Comparison of ENCODE assay signal across 23 cellular contexts in genomic region chr17:61580502-61580901, GRCh38. TPM values are rescaled to one million over a fixed set of nuclear protein-coding genes. Genes with fewer than 3 reads are reported as not detected.
DNase-seq lines count a peak whose midpoint lies in the region; ATAC-seq, FAIRE-seq and TF ChIP-seq lines count a peak whose summit lies in the region.
"Had no signal": no experiment of that assay in that cellular context is flagged by ENCODE, and none has a peak within 500 bp of the region (broad histone marks: within the 10 kb centered on the region; RNA-seq: fewer than 3 reads in every experiment).

No MANE protein-coding gene starts in this region.

- H3K27me3 ChIP-seq in SK-N-SH (ENCODE audit: insufficient read depth) (no peaks in the 10 kb centered on the region), KMS-11 (ENCODE audit: insufficient read depth, low read depth) (no peaks in the 10 kb centered on the region), hepatocyte (no peaks in the 10 kb centered on the region)
- H3K27me3 ChIP-seq: BLaER1 had no signal

- H3F3A ChIP-seq in SK-N-SH (replicated peaks; ENCODE audit: insufficient read depth): no peaks in the 10 kb centered on the region

- H3K9me2 ChIP-seq in SK-N-SH: no peaks in the 10 kb centered on the region
- no peaks in the 10 kb centered on the region for H3K9me2 ChIP-seq in hepatocyte (replicated peaks; ENCODE audit: insufficient read depth)

- no peak overlapping the region for H3K4me2 ChIP-seq in SK-N-SH
- H3K4me2 ChIP-seq in KMS-11: no peak overlapping the region
- peak overlapping the region; percentile 60 for H3K4me2 ChIP-seq in hepatocyte
- H3K4me2 ChIP-seq: BLaER1, GM23338 had no signal

- POLR2A ChIA-PET in SK-N-SH (lab: Yijun Ruan, JAX): interaction anchor here (0.7 kb wide), 1 partner anchor 73 kb away, joined by 3 read pairs; no protein-coding TSS in a partner anchor

- H3K79me2 ChIP-seq in SK-N-SH (ENCODE audit: insufficient read depth) (no peaks in the 10 kb centered on the region), KMS-11 (ENCODE audit: insufficient read depth, low read depth) (no peaks in the 10 kb centered on the region), hepatocyte (no peaks in the 10 kb centered on the region)

- no peaks in the 10 kb centered on the region for H3K9me3 ChIP-seq in SK-N-SH
- H3K9me3 ChIP-seq in hepatocyte (ENCODE audit: low read depth): no peaks in the 10 kb centered on the region
- H3K9me3 ChIP-seq: BLaER1 had no signal

- H3K9ac ChIP-seq in SK-N-SH (no peak overlapping the region), KMS-11 (no peak overlapping the region)
- H3K9ac ChIP-seq: BLaER1 had no signal

- no peak overlapping the region for H3K4me3 ChIP-seq in SK-N-SH (ENCODE audit: low read depth in 2 of 2, low read length in 1 of 2)
- H3K4me3 ChIP-seq in KMS-11 (IDR thresholded peaks at IDR 0.05; ENCODE audit: insufficient read depth, low read depth, low read length): no peak overlapping the region
- H3K4me3 ChIP-seq in hepatocyte: no peak overlapping the region
- H3K4me3 ChIP-seq: BLaER1, GM23338 had no signal

- DNase-seq in SK-N-SH (no peak), hepatocyte (ENCODE audit: low spot score) (no peak), urothelium cell line (ENCODE audit: low spot score) (no peak), iPS-NIHi11 (ENCODE audit: low spot score) (no peak), left ventricle myocardium superior (no peak)
- DNase-seq in effector CD8-positive, alpha-beta T cell (lab: John Stamatoyannopoulos, UW): no peak
- DNase-seq: CD4-positive, alpha-beta memory T cell; DMS153; DMS79; GDM1 had no signal

- no peak for TF ChIP-seq RAD21 in SK-N-SH (IDR thresholded peaks at IDR 0.05; ENCODE audit: low read length)

- H3K4me1 ChIP-seq in SK-N-SH (ENCODE audit: control insufficient read depth in 1 of 2, insufficient read depth in 2 of 2, low read depth in 1 of 2, low read length in 1 of 2): peaks cover 13 to 26% of the 10 kb centered on the region in 2 experiments; a peak in 3 of 4 replicates
- no peaks in the 10 kb centered on the region for H3K4me1 ChIP-seq in KMS-11 (ENCODE audit: low read depth, poor library complexity, severe bottlenecking)
- H3K4me1 ChIP-seq in hepatocyte (ENCODE audit: insufficient read depth): peaks cover 19% of the 10 kb centered on the region
- H3K4me1 ChIP-seq: BLaER1 had no signal

- no peak for TF ChIP-seq EP300 in SK-N-SH (IDR thresholded peaks at IDR 0.05; ENCODE audit: borderline replicate concordance in 1 of 2, low read depth in 1 of 2, low read length in 1 of 2)

- ATAC-seq in SK-N-SH treated with all-trans-retinoic acid at 6 μM for 48 hours (no peak), left ventricle myocardium superior (no peak)

- TF ChIP-seq CTCF in SK-N-SH (IDR thresholded peaks at IDR 0.05) (no peak), KMS-11 (conservative IDR thresholded peaks at IDR 0.05; ENCODE audit: low read depth, low read length) (no peak), hepatocyte (IDR thresholded peaks at IDR 0.05; ENCODE audit: poor library complexity) (no peak)

- intact Hi-C loops in left ventricle myocardium superior (cut with micrococcal nuclease): no loop called here

- no peak overlapping the region for H3K27ac ChIP-seq in SK-N-SH (ENCODE audit: low read depth in 2 of 2, low read length in 1 of 2)
- no peak overlapping the region for H3K27ac ChIP-seq in KMS-11
- H3K27ac ChIP-seq in hepatocyte: peak overlapping the region; percentile 44
- H3K27ac ChIP-seq: BLaER1, HL-60 had no signal

- WGBS in SK-N-SH (ENCODE audit: low lambda C conversion rate): 37% methylated on average over 2 of the region's 2 CpGs
- 58% methylated on average over 2 of the region's 2 CpGs for WGBS in hepatocyte (ENCODE audit: low lambda C conversion rate, missing lambda C conversion rate)

- FAIRE-seq in urothelium cell line (lab: Jason Lieb, UNC): peak; percentile 9
- FAIRE-seq: GM12892, GM18507 had no signal

- CTCF ChIA-PET in SK-N-SH (lab: Yijun Ruan, JAX): interaction anchor here (1.0 to 10.9 kb wide), 4 partner anchors 15 to 164 kb away, joined by 3 to 177 read pairs (median 4); no protein-coding TSS in a partner anchor

- peak overlapping the region; percentile 32; the same call in 1 of the 2 replicates for H2AFZ ChIP-seq in SK-N-SH (ENCODE audit: low read depth)
- peak overlapping the region; percentile 29; the same call in 1 of the 2 replicates for H2AFZ ChIP-seq in KMS-11 (ENCODE audit: low read depth)
- peak overlapping the region; percentile 32 for H2AFZ ChIP-seq in hepatocyte

- no peaks in the 10 kb centered on the region for H4K20me1 ChIP-seq in SK-N-SH (ENCODE audit: insufficient read depth)
- no peaks in the 10 kb centered on the region for H4K20me1 ChIP-seq in KMS-11 (ENCODE audit: insufficient read depth)
- no peaks in the 10 kb centered on the region for H4K20me1 ChIP-seq in hepatocyte (ENCODE audit: insufficient read depth, poor library complexity, severe bottlenecking)
- H4K20me1 ChIP-seq: BLaER1 had no signal

- H3K36me3 ChIP-seq in SK-N-SH (replicated peaks in 1 of 2; ENCODE audit: control insufficient read depth in 1 of 2, insufficient read depth in 2 of 2, low read length in 1 of 2) (no peaks in the 10 kb centered on the region), KMS-11 (ENCODE audit: insufficient read depth) (no peaks in the 10 kb centered on the region), hepatocyte (replicated peaks; ENCODE audit: insufficient read depth, low read depth) (no peaks in the 10 kb centered on the region)
- H3K36me3 ChIP-seq: BLaER1 had no signal

TF ChIP-seq in SK-N-SH, 30 proteins besides CTCF, POLR2A, EP300 and RAD21 (continues in another document):
- TF ChIP-seq RXRA (IDR thresholded peaks at IDR 0.05; ENCODE audit: borderline replicate concordance, low read depth): no peak
- no peak for TF ChIP-seq MAX (IDR thresholded peaks at IDR 0.05; ENCODE audit: low read depth)
- TF ChIP-seq SIN3A (IDR thresholded peaks at IDR 0.05; ENCODE audit: borderline replicate concordance, low read depth, low read length): no peak
- no peak for TF ChIP-seq TAF1 (IDR thresholded peaks at IDR 0.05; ENCODE audit: borderline replicate concordance, low read depth, low read length)
- TF ChIP-seq ELF1 (IDR thresholded peaks at IDR 0.05): no peak
- TF ChIP-seq USF1 (IDR thresholded peaks at IDR 0.05; ENCODE audit: borderline replicate concordance, low read depth): no peak
- no peak for TF ChIP-seq TCF12 (IDR thresholded peaks at IDR 0.05)
- TF ChIP-seq CHD2 (IDR thresholded peaks at IDR 0.05; ENCODE audit: low read length, partially characterized antibody): no peak

TF ChIP-seq in SK-N-SH treated with all-trans-retinoic acid at 6 μM for 48 hours, 23 proteins besides CTCF, POLR2A, EP300 and RAD21:
- no peak for TF ChIP-seq SNAI2 (CRISPR knock-in tag; IDR thresholded peaks at IDR 0.05)
- TF ChIP-seq CSRNP3 (CRISPR knock-in tag; IDR thresholded peaks at IDR 0.05): no peak
- TF ChIP-seq ARNTL (CRISPR knock-in tag; IDR thresholded peaks at IDR 0.05; ENCODE audit: borderline replicate concordance, low read depth): no peak
- no peak for TF ChIP-seq TOX (CRISPR knock-in tag; IDR thresholded peaks at IDR 0.05; ENCODE audit: borderline replicate concordance)
- no peak for TF ChIP-seq POU6F1 (CRISPR knock-in tag; IDR thresholded peaks at IDR 0.05; ENCODE audit: borderline replicate concordance, low read depth)
- no peak for TF ChIP-seq BACH2 (CRISPR knock-in tag; IDR thresholded peaks at IDR 0.05; ENCODE audit: borderline replicate concordance)
- TF ChIP-seq CSDC2 (CRISPR knock-in tag; IDR thresholded peaks at IDR 0.05): no peak

RNA-seq across cellular contexts. Expression of gene NACA2, which starts 10.5 kb away (rescaled TPM):
- polyA plus RNA-seq in SK-N-SH (2012; rRNA removed) (not detected in 2 replicates), hepatocyte (not detected in 2 replicates)
- polyA plus RNA-seq in SK-N-SH (2012; cell fraction: cytosol; rRNA removed): 0.10 TPM in 1 of 2 replicates, not detected in the other
- polyA plus RNA-seq in SK-N-SH (2012; cell fraction: nucleus; rRNA removed): not detected in 2 replicates
- total RNA-seq in hepatocyte (not detected in 2 replicates), left ventricle myocardium superior (not detected)
- total RNA-seq: A673; CD4-positive, alpha-beta memory T cell; Daoy; GM23338; H7; HT1080; IMR-90 had no signal
- polyA plus RNA-seq: CD14-positive monocyte; CD4-positive, alpha-beta memory T cell; IMR-90 had no signal
